Comparison of ENCODE assay signal across 24 cellular contexts in the genomic region with DNA sequence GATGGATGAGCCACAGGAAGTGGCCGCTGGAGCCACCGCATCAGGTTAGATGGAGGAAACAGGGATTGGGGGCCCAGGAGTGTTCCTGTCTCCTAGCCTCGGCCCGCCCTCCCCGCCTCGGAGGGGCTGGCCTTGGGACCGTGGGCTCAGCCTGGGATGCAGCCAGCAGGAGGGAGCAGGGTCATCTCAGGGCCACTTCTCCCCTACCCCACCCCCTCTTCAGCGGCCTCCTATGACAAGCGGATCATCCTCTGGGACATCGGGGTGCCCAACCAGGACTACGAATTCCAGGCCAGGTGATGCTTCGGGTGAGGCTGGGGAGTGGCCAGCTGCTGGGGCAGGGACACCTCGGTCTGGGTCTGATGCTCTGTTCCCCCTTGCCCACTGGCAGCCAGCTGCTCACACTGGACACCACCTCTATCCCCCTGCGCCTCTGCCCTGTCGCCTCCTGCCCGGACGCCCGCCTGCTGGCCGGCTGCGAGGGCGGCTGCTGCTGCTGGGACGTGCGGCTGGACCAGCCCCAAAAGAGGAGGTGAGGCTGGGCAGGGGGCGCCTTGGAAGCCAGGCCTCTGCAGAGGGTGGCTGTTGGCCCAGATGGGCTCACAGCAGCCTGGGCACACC. TPM values are rescaled to one million over a fixed set of nuclear protein-coding genes. Genes with fewer than 3 reads are reported as not detected.
DNase-seq lines count a peak whose midpoint lies in the region; ATAC-seq and TF ChIP-seq lines count a peak whose summit lies in the region.
"Had no signal": no experiment of that assay in that cellular context is flagged by ENCODE, and none has a peak within 500 bp of the region (broad histone marks: within the 10 kb centered on the region; RNA-seq: fewer than 3 reads in every experiment).

No MANE protein-coding gene starts in this region.

- H3K9me3 ChIP-seq in heart left ventricle (no peaks in the 10 kb centered on the region), left ventricle myocardium inferior (replicated peaks) (no peaks in the 10 kb centered on the region), thyroid gland (no peaks in the 10 kb centered on the region), SJCRH30 (replicated peaks) (no peaks in the 10 kb centered on the region)
- H3K9me3 ChIP-seq: gastrocnemius medialis had no signal

- DNase-seq in heart left ventricle (peak in 3 of 5 donors; percentile 8 to 46 (median 20)), left ventricle myocardium inferior (no peak), RWPE1 (ENCODE audit: low spot score) (no peak), mesenteric fat pad (ENCODE audit: low spot score) (peak; percentile 86), thyroid gland (peak; percentile 0 to 2), GF-D8 (lab: John Stamatoyannopoulos, UW) (no peak), NCI-H187 (lab: John Stamatoyannopoulos, UW) (no peak), SJCRH30 (no peak)
- DNase-seq: ACHN; activated CD4-positive, alpha-beta memory T cell treated with anti-CD3 and anti-CD28 coated beads for 36 hours; activated CD4-positive, CD25-positive, alpha-beta regulatory T cell; activated gamma-delta T cell; amniotic stem cell; EL; HCEC 1CT; islet precursor cell; mesenchymal stem cell; NCI-H146; OCI-M1; SHP77 had no signal

- H3K27ac ChIP-seq in heart left ventricle (no peak overlapping the region), left ventricle myocardium inferior (replicated peaks) (no peak overlapping the region), RWPE1 (peak overlapping the region; percentile 28), thyroid gland (no peak overlapping the region), SJCRH30 (no peak overlapping the region)
- H3K27ac ChIP-seq: C4-2B, cardiac muscle cell, gastrocnemius medialis had no signal

- no peak for TF ChIP-seq POLR2A in heart left ventricle (IDR thresholded peaks at IDR 0.05)
- TF ChIP-seq POLR2A in thyroid gland (IDR thresholded peaks at IDR 0.05), result no peak

- POLR2A ChIA-PET in RWPE1 (lab: Yijun Ruan, JAX; ENCODE audit: low non-redundant PET), result no interaction called here

- H3K4me1 ChIP-seq in heart left ventricle (peaks cover 0 to 13% (median 10%) of the 10 kb centered on the region in 12 donors), left ventricle myocardium inferior (peaks cover 22% of the 10 kb centered on the region), thyroid gland (peaks cover 4 to 6% of the 10 kb centered on the region in 2 donors), SJCRH30 (peaks cover 15% of the 10 kb centered on the region)

- no peaks in the 10 kb centered on the region for H3K27me3 ChIP-seq in heart left ventricle
- H3K27me3 ChIP-seq in left ventricle myocardium inferior (ENCODE audit: low read depth), result no peaks in the 10 kb centered on the region
- no peaks in the 10 kb centered on the region for H3K27me3 ChIP-seq in thyroid gland
- no peaks in the 10 kb centered on the region for H3K27me3 ChIP-seq in SJCRH30
- H3K27me3 ChIP-seq: cardiac muscle cell, gastrocnemius medialis had no signal

- CTCF ChIA-PET in RWPE1 (lab: Yijun Ruan, JAX), result no interaction called here

- 88 to 92% (median 89%) methylated on average over 15 to 24 of the region's 24 CpGs for WGBS in heart left ventricle, 4 donors
- 88 to 90% methylated on average over 11 to 24 of the region's 24 CpGs for WGBS in thyroid gland, 2 donors

- no peak for TF ChIP-seq CTCF in heart left ventricle (IDR thresholded peaks at IDR 0.05)
- no peak for TF ChIP-seq CTCF in left ventricle myocardium inferior (IDR thresholded peaks at IDR 0.05; ENCODE audit: borderline replicate concordance)
- TF ChIP-seq CTCF in RWPE1 (conservative IDR thresholded peaks at IDR 0.05; ENCODE audit: low read depth), result no peak
- TF ChIP-seq CTCF in thyroid gland (IDR thresholded peaks at IDR 0.05), result no peak

- intact Hi-C loops in heart left ventricle (cut with DNase I) (loop anchor here in 1 of 10 donors (5.0 kb wide), 1 partner anchor 52 kb away; no protein-coding TSS in a partner anchor), left ventricle myocardium inferior (cut with micrococcal nuclease) (no loop called here), thyroid gland (cut with DNase I) (no loop called here)

- H3K4me3 ChIP-seq in heart left ventricle (no peak overlapping the region), left ventricle myocardium inferior (no peak overlapping the region), thyroid gland (replicated peaks in 1 of 3) (no peak overlapping the region), SJCRH30 (no peak overlapping the region)
- H3K4me3 ChIP-seq: cardiac muscle cell, gastrocnemius medialis had no signal

- ATAC-seq in heart left ventricle, result no peak
- ATAC-seq: gastrocnemius medialis; naive thymus-derived CD8-positive, alpha-beta T cell had no signal

- H3K36me3 ChIP-seq in heart left ventricle (peaks cover 0 to 47% (median 24%) of the 10 kb centered on the region in 9 donors), left ventricle myocardium inferior (peaks cover 24% of the 10 kb centered on the region), thyroid gland (peaks cover 12 to 17% of the 10 kb centered on the region in 2 donors), SJCRH30 (peaks cover 26% of the 10 kb centered on the region)

RNA-seq across cellular contexts. Expression of a gene that starts 4.7 kb away (rescaled TPM):
- total RNA-seq in heart left ventricle (10 to 100 TPM in 4 of 9 donors, 1 to 10 TPM in 5; 7.6 to 24.9 (median 9.7) TPM), left ventricle myocardium inferior (11.2 TPM), mesenteric fat pad (14.8 TPM), thyroid gland (10 to 100 TPM; 11.4 to 23.5 (median 16.4) TPM)
- 10 to 100 TPM in 1 of 2 donors, 1 to 10 TPM in 1; 4.7 to 26.4 TPM for polyA plus RNA-seq in heart left ventricle
- 26.1 and 27.8 TPM in 2 replicates for total RNA-seq in SJCRH30 (2014; rRNA removed; shearing (Covaris generic))

RNA-seq across cellular contexts. Expression of a gene that starts 4.8 kb away (rescaled TPM):
- total RNA-seq in heart left ventricle (10 to 100 TPM in 2 of 9 donors, 1 to 10 TPM in 7; 4.9 to 19.4 (median 6.5) TPM), left ventricle myocardium inferior (6.0 TPM), mesenteric fat pad (7.0 TPM), thyroid gland (10 to 100 TPM; 16.9 to 42.2 (median 28.6) TPM)
- polyA plus RNA-seq in heart left ventricle, result 1 to 10 TPM; 6.8 to 7.9 TPM
- total RNA-seq in SJCRH30 (2014; rRNA removed; shearing (Covaris generic)), result 16.2 and 21.1 TPM in 2 replicates

RNA-seq across cellular contexts. Expression of a gene that starts 9.3 kb away (rescaled TPM):
- total RNA-seq in heart left ventricle (10 to 100 TPM; 34.4 to 72.9 (median 47.4) TPM), left ventricle myocardium inferior (55.8 TPM), mesenteric fat pad (43.6 TPM), thyroid gland (10 to 100 TPM in 3 of 4 donors, 1 to 10 TPM in 1; 6.9 to 31.5 (median 20.8) TPM)
- polyA plus RNA-seq in heart left ventricle, result 100 to 1,000 TPM in 1 of 2 donors, 10 to 100 TPM in 1; 86.3 to 227 TPM
- 70.1 and 73.2 TPM in 2 replicates for total RNA-seq in SJCRH30 (2014; rRNA removed; shearing (Covaris generic))

RNA-seq across cellular contexts. Expression of a gene that starts 36.1 kb away (rescaled TPM):
- total RNA-seq in heart left ventricle (10 to 100 TPM in 2 of 9 donors, 1 to 10 TPM in 7; 1.9 to 22.0 (median 4.8) TPM), left ventricle myocardium inferior (2.6 TPM), mesenteric fat pad (33.7 TPM), thyroid gland (100 to 1,000 TPM in 2 of 4 donors, 10 to 100 TPM in 2; 41.8 to 133 (median 81.4) TPM)
- polyA plus RNA-seq in heart left ventricle, result 10 to 100 TPM in 1 of 2 donors, 1 to 10 TPM in 1; 1.1 to 10.6 TPM
- 24.6 and 25.6 TPM in 2 replicates for total RNA-seq in SJCRH30 (2014; rRNA removed; shearing (Covaris generic))

RNA-seq across cellular contexts. Expression of a gene that starts 48.1 kb away (rescaled TPM):
- total RNA-seq in heart left ventricle (10 to 100 TPM in 2 of 9 donors, 1 to 10 TPM in 7; 3.3 to 28.1 (median 7.1) TPM), left ventricle myocardium inferior (5.7 TPM), mesenteric fat pad (16.3 TPM), thyroid gland (10 to 100 TPM in 1 of 4 donors, 1 to 10 TPM in 2, under 1 TPM in 1; 0.98 to 14.6 (median 6.4) TPM)
- 1 to 10 TPM; 2.7 to 3.2 TPM for polyA plus RNA-seq in heart left ventricle
- 1.5 and 2.5 TPM in 2 replicates for total RNA-seq in SJCRH30 (2014; rRNA removed; shearing (Covaris generic))

Comparison
In these comparisons a context has a peak if more than half of its experiments do, and no peak if none do; other contexts are left out.
1. DNase-seq: peak in heart left ventricle (3 of 5), mesenteric fat pad (single experiment) and thyroid gland (2 of 2); none in left ventricle myocardium inferior (single experiment), RWPE1 (single experiment), GF-D8 (single experiment), NCI-H187 (0 of 2) and SJCRH30 (0 of 2).